18 cellular contexts compared by ENCODE assay signal in the genomic region with DNA sequence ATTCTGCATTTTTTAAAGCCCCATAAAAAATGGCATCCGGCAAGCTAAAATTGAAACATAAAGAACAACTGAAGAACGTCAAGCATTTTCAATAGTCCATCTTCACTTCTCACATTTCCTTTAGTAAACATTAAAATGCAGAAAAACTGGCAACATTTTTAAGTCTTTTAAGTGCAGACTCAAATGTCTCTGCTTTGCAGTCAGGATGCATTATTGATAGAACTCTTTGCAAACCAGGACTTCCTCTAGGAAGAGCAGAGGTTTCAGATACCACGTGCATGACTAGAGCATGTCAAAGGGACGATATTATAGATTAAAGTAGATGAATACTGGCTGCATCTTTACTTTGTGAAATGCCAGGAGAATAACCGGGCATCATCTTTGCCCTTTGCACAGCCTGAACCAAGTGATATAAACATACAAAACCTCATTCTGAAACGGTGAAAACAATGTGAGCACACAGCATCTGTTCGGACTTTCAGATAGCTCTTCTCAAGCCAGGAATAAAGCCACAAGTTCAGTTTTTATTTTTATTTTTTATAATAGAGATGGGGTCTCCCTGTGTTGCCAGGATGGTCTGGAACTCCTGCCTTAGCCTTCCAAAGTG.
"Had no signal": no experiment of that assay in that cellular context is flagged by ENCODE, and none has a peak within 500 bp of the region (broad histone marks: within the 10 kb centered on the region; RNA-seq: fewer than 3 reads in every experiment).

No MANE protein-coding gene starts in this region.

- H3K4me3 ChIP-seq: left lung, right atrium auricular region, testis, upper lobe of right lung had no signal

- H3K4me1 Mint-ChIP-seq: nephron had no signal

- FAIRE-seq: astrocyte, endometrium, small intestine had no signal

- H3K9me3 ChIP-seq: left lung, right atrium auricular region, testis, upper lobe of right lung had no signal

- H3K27ac ChIP-seq: left lung, right atrium auricular region, testis, upper lobe of right lung had no signal

- ATAC-seq: activated naive CD8-positive, alpha-beta T cell treated with anti-CD3 and anti-CD28 coated beads, Interleukin-2, amount 50 U/mL, for 24 hours; esophagus mucosa; left lung; upper lobe of right lung had no signal

- H3K4me1 ChIP-seq: right atrium auricular region, testis, upper lobe of right lung had no signal

- H3K36me3 ChIP-seq: left lung, right atrium auricular region, upper lobe of right lung had no signal

- DNase-seq: activated CD4-positive, CD25-positive, alpha-beta regulatory T cell treated with anti-CD3 and anti-CD28 coated beads, Interleukin-2, amount 50 U/mL, for 72 hours; activated naive CD4-positive, alpha-beta T cell; activated naive CD8-positive, alpha-beta T cell treated with anti-CD3 and anti-CD28 coated beads, Interleukin-2, amount 50 U/mL, for 24 hours; islet precursor cell; left lung; occipital lobe; small intestine; stimulated activated CD4-positive, alpha-beta T cell treated with anti-CD3 and anti-CD28 coated beads, Interleukin-4, amount 100 ng/mL, for 24 hours; stimulated activated naive CD4-positive, alpha-beta T cell; T-helper 9 cell; testis; upper lobe of right lung had no signal

- H3K9me3 Mint-ChIP-seq: activated naive CD8-positive, alpha-beta T cell treated with anti-CD3 and anti-CD28 coated beads, Interleukin-2, amount 50 U/mL, for 24 hours; nephron had no signal

- H3K27me3 Mint-ChIP-seq: activated naive CD8-positive, alpha-beta T cell treated with anti-CD3 and anti-CD28 coated beads, Interleukin-2, amount 50 U/mL, for 24 hours; progenitor cell of endocrine pancreas had no signal

- H3K4me3 Mint-ChIP-seq: activated naive CD8-positive, alpha-beta T cell treated with anti-CD3 and anti-CD28 coated beads, Interleukin-2, amount 50 U/mL, for 24 hours; nephron had no signal

- H3K27ac Mint-ChIP-seq: activated naive CD8-positive, alpha-beta T cell treated with anti-CD3 and anti-CD28 coated beads, Interleukin-2, amount 50 U/mL, for 24 hours; nephron; progenitor cell of endocrine pancreas had no signal

- H3K27me3 ChIP-seq: left lung, right atrium auricular region, testis, upper lobe of right lung had no signal
